1 cellular context compared by ENCODE assay signal in the genomic region with DNA sequence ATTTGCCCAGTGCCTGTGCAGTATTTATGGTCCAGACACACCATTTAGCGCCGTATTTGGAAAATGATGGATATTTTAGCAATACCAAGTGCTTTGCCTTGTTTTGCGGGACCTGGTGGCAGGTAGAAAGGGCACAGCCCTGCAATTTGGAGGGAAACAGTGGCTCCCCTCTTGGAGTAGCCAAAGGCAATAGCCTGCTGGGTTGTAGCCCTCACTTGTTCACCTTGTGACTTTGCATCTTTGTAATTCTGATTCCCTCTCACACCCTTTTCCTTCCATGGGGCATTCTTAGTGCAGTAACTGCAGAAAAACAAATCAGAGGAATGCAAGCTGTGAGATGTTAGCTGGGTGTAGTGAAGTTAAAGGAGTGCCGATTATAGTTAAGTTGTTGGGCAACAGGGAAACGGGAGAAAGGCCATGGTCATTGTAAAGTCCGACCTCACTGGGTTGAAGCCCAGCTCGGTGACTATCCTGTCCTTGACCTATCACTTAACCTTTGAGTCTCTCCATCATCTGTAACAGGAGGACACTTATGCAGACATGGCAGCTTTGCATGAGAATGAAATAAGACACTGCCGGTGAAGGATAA.
TF ChIP-seq lines count a peak whose summit lies in the region.

No MANE protein-coding gene starts in this region.

TF ChIP-seq in GM23338, 12 proteins besides CTCF, POLR2A, EP300 and RAD21 (continued from another document):
- TF ChIP-seq, protein P1, sequence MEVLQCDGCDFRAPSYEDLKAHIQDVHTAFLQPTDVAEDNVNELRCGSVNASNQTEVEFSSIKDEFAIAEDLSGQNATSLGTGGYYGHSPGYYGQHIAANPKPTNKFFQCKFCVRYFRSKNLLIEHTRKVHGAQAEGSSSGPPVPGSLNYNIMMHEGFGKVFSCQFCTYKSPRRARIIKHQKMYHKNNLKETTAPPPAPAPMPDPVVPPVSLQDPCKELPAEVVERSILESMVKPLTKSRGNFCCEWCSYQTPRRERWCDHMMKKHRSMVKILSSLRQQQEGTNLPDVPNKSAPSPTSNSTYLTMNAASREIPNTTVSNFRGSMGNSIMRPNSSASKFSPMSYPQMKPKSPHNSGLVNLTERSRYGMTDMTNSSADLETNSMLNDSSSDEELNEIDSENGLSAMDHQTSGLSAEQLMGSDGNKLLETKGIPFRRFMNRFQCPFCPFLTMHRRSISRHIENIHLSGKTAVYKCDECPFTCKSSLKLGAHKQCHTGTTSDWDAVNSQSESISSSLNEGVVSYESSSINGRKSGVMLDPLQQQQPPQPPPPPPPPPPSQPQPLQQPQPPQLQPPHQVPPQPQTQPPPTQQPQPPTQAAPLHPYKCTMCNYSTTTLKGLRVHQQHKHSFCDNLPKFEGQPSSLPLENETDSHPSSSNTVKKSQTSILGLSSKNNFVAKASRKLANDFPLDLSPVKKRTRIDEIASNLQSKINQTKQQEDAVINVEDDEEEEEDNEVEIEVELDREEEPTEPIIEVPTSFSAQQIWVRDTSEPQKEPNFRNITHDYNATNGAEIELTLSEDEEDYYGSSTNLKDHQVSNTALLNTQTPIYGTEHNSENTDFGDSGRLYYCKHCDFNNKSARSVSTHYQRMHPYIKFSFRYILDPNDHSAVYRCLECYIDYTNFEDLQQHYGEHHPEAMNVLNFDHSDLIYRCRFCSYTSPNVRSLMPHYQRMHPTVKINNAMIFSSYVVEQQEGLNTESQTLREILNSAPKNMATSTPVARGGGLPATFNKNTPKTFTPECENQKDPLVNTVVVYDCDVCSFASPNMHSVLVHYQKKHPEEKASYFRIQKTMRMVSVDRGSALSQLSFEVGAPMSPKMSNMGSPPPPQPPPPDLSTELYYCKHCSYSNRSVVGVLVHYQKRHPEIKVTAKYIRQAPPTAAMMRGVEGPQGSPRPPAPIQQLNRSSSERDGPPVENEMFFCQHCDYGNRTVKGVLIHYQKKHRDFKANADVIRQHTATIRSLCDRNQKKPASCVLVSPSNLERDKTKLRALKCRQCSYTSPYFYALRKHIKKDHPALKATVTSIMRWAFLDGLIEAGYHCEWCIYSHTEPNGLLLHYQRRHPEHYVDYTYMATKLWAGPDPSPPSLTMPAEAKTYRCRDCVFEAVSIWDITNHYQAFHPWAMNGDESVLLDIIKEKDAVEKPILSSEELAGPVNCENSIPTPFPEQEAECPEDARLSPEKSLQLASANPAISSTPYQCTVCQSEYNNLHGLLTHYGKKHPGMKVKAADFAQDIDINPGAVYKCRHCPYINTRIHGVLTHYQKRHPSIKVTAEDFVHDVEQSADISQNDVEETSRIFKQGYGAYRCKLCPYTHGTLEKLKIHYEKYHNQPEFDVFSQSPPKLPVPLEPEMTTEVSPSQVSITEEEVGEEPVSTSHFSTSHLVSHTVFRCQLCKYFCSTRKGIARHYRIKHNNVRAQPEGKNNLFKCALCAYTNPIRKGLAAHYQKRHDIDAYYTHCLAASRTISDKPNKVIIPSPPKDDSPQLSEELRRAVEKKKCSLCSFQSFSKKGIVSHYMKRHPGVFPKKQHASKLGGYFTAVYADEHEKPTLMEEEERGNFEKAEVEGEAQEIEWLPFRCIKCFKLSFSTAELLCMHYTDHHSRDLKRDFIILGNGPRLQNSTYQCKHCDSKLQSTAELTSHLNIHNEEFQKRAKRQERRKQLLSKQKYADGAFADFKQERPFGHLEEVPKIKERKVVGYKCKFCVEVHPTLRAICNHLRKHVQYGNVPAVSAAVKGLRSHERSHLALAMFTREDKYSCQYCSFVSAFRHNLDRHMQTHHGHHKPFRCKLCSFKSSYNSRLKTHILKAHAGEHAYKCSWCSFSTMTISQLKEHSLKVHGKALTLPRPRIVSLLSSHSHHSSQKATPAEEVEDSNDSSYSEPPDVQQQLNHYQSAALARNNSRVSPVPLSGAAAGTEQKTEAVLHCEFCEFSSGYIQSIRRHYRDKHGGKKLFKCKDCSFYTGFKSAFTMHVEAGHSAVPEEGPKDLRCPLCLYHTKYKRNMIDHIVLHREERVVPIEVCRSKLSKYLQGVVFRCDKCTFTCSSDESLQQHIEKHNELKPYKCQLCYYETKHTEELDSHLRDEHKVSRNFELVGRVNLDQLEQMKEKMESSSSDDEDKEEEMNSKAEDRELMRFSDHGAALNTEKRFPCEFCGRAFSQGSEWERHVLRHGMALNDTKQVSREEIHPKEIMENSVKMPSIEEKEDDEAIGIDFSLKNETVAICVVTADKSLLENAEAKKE (CRISPR knock-in tag; IDR thresholded peaks at IDR 0.05): no peak
- no peak for TF ChIP-seq JUNB (IDR thresholded peaks at IDR 0.05; ENCODE audit: unreplicated experiment)
- TF ChIP-seq EZH2phosphoT487 (IDR thresholded peaks at IDR 0.05; ENCODE audit: unreplicated experiment): no peak
- TF ChIP-seq, protein P2, sequence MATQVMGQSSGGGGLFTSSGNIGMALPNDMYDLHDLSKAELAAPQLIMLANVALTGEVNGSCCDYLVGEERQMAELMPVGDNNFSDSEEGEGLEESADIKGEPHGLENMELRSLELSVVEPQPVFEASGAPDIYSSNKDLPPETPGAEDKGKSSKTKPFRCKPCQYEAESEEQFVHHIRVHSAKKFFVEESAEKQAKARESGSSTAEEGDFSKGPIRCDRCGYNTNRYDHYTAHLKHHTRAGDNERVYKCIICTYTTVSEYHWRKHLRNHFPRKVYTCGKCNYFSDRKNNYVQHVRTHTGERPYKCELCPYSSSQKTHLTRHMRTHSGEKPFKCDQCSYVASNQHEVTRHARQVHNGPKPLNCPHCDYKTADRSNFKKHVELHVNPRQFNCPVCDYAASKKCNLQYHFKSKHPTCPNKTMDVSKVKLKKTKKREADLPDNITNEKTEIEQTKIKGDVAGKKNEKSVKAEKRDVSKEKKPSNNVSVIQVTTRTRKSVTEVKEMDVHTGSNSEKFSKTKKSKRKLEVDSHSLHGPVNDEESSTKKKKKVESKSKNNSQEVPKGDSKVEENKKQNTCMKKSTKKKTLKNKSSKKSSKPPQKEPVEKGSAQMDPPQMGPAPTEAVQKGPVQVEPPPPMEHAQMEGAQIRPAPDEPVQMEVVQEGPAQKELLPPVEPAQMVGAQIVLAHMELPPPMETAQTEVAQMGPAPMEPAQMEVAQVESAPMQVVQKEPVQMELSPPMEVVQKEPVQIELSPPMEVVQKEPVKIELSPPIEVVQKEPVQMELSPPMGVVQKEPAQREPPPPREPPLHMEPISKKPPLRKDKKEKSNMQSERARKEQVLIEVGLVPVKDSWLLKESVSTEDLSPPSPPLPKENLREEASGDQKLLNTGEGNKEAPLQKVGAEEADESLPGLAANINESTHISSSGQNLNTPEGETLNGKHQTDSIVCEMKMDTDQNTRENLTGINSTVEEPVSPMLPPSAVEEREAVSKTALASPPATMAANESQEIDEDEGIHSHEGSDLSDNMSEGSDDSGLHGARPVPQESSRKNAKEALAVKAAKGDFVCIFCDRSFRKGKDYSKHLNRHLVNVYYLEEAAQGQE (IDR thresholded peaks at IDR 0.05; ENCODE audit: unreplicated experiment): no peak
- TF ChIP-seq NANOG (IDR thresholded peaks at IDR 0.05; ENCODE audit: borderline replicate concordance): no peak
- no peak for TF ChIP-seq ZNF114 (CRISPR knock-in tag; IDR thresholded peaks at IDR 0.05)
- no peak for TF ChIP-seq CREB1 (CRISPR knock-in tag; IDR thresholded peaks at IDR 0.05; ENCODE audit: low read depth)
